Comparison of ENCODE assay signal across 8 cellular contexts in the genomic region with DNA sequence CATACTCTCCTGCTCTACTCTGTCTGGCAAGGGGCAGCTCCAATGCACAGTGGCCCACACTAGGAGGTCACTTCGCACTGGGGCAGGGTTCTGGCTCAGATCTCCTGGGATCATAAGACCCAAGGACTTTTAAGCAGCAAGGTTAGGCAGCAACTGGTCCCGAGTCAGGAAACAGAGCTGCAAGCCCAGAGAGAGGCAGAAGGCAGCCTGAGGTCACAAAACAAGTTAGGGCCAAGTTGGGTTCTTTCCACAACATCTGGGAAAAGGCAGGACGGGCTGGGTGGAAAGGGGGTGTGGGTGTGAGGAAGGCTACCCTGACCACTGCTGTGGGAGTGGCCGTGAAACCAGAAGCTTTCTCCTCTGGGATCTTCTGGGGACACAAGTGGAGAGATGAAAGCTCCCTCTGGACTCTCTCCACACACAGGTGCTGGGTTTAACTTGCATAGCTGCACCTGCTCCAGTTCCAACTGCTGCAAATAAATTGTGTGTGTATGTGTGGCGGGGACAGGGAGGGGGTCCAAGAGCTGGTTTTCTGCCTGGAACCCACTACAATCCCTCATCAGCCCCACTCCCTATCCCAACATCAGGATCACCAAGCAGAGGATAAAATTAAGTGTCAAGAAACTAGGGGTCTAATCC. TPM values are rescaled to one million over a fixed set of nuclear protein-coding genes. Genes with fewer than 3 reads are reported as not detected.
DNase-seq lines count a peak whose midpoint lies in the region; ATAC-seq and TF ChIP-seq lines count a peak whose summit lies in the region.

No MANE protein-coding gene starts in this region.

- H3K9me2 ChIP-seq in Loucy (replicated peaks; ENCODE audit: low read depth, low read length), result no peaks in the 10 kb centered on the region

- H3F3A ChIP-seq in Loucy (ENCODE audit: low read depth), result peaks cover 32% of the 10 kb centered on the region

- peak overlapping the region; percentile 94 for H3K4me2 ChIP-seq in Loucy (ENCODE audit: low read depth, low read length, poor library complexity, severe bottlenecking)

- no peak overlapping the region for H2AFZ ChIP-seq in Loucy (ENCODE audit: low read length)

- H3K36me3 ChIP-seq in CD4-positive, alpha-beta memory T cell (ENCODE audit: insufficient read depth, low read length), result peaks cover 6% of the 10 kb centered on the region
- peaks cover 6% of the 10 kb centered on the region for H3K36me3 ChIP-seq in Loucy (ENCODE audit: insufficient read depth, low read length)
- no peaks in the 10 kb centered on the region for H3K36me3 ChIP-seq in colonic mucosa

- POLR2A ChIA-PET in CD4-positive, alpha-beta memory T cell (lab: Charles Lee; ENCODE audit: partially characterized antibody), result interaction anchor here (0.6 to 34.1 kb wide), 15 partner anchors 7 to 1448 kb away, joined by 3 to 3924 read pairs (median 4); a partner anchor contains a TSS
- POLR2A ChIA-PET in naive thymus-derived CD8-positive, alpha-beta T cell (lab: Charles Lee), result interaction anchor here (0.9 to 27.5 kb wide), 18 partner anchors 3 to 1741 kb away, joined by 3 to 1631 read pairs (median 4); a partner anchor contains a TSS

- intact Hi-C loops in CD4-positive, alpha-beta memory T cell (cut with micrococcal nuclease), result loop anchor here (1.0 to 10.0 kb wide), 4 partner anchors 8 to 1082 kb away; a partner anchor contains a TSS
- intact Hi-C loops in colonic mucosa (cut with DNase I), result no loop called here

- no peaks in the 10 kb centered on the region for H3K27me3 ChIP-seq in CD4-positive, alpha-beta memory T cell (ENCODE audit: insufficient read depth, low read length)
- H3K27me3 ChIP-seq in Loucy (ENCODE audit: insufficient read depth, low read length, poor library complexity, severe bottlenecking) (peaks cover 7% of the 10 kb centered on the region), colonic mucosa (no peaks in the 10 kb centered on the region)

- DNase-seq in CD4-positive, alpha-beta memory T cell, result peak in 1 of 5 donors; percentile 48
- no peak for DNase-seq in colonic mucosa
- peak in 1 of 10 donors; percentile 58 for DNase-seq in naive thymus-derived CD8-positive, alpha-beta T cell
- no peak for DNase-seq in HPDE6-E6E7 (ENCODE audit: extremely low spot score)

- peaks cover 7% of the 10 kb centered on the region for H4K20me1 ChIP-seq in Loucy (ENCODE audit: insufficient read depth, low read length, poor library complexity, severe bottlenecking)

- TF ChIP-seq CTCF in Loucy (conservative IDR thresholded peaks at IDR 0.05; ENCODE audit: low read length) (no peak), colonic mucosa (IDR thresholded peaks at IDR 0.05) (no peak)

- H3K9ac ChIP-seq in Loucy (ENCODE audit: low read depth, low read length, poor library complexity, severe bottlenecking) (peak overlapping the region; percentile 99), colonic mucosa (ENCODE audit: low read depth in 2 of 2, low read length in 2 of 2) (peak overlapping the region; percentile 54 to 65)

- peak overlapping the region; percentile 88 to 99 (median 98) for H3K4me3 Mint-ChIP-seq in CD4-positive, alpha-beta memory T cell
- H3K4me3 Mint-ChIP-seq in naive thymus-derived CD8-positive, alpha-beta T cell, result peak overlapping the region; percentile 82 to 100 (median 96)

- H3K27ac ChIP-seq in CD4-positive, alpha-beta memory T cell (ENCODE audit: low read depth, low read length), result peak overlapping the region; percentile 97
- peak overlapping the region; percentile 88 for H3K27ac ChIP-seq in colonic mucosa

- peaks cover 0 to 5% (median 0%) of the 10 kb centered on the region in 8 donors for H3K9me3 Mint-ChIP-seq in CD4-positive, alpha-beta memory T cell
- H3K9me3 Mint-ChIP-seq in naive thymus-derived CD8-positive, alpha-beta T cell, result peaks cover 0 to 2% (median 0%) of the 10 kb centered on the region in 9 donors

- H3K27ac Mint-ChIP-seq in CD4-positive, alpha-beta memory T cell, result peak overlapping the region; percentile 94 to 99 (median 97)
- peak overlapping the region; percentile 91 to 99 (median 96) for H3K27ac Mint-ChIP-seq in naive thymus-derived CD8-positive, alpha-beta T cell

- H3K27me3 Mint-ChIP-seq in CD4-positive, alpha-beta memory T cell, result no peaks in the 10 kb centered on the region
- H3K27me3 Mint-ChIP-seq in naive thymus-derived CD8-positive, alpha-beta T cell, result no peaks in the 10 kb centered on the region

- peak overlapping the region; percentile 99 for H3K4me3 ChIP-seq in CD4-positive, alpha-beta memory T cell (ENCODE audit: low read length in 2 of 2)
- H3K4me3 ChIP-seq in Loucy (ENCODE audit: low read length, poor library complexity, severe bottlenecking) (peak overlapping the region; percentile 99), colonic mucosa (no peak overlapping the region)

- H3K4me1 Mint-ChIP-seq in CD4-positive, alpha-beta memory T cell, result peaks cover 38 to 94% (median 54%) of the 10 kb centered on the region in 4 donors
- H3K4me1 Mint-ChIP-seq in naive thymus-derived CD8-positive, alpha-beta T cell, result peaks cover 43 to 77% (median 63%) of the 10 kb centered on the region in 4 donors

- peaks cover 8 to 34% of the 10 kb centered on the region in 2 donors for H3K36me3 Mint-ChIP-seq in CD4-positive, alpha-beta memory T cell
- H3K36me3 Mint-ChIP-seq in naive thymus-derived CD8-positive, alpha-beta T cell, result peaks cover under 1 to 21% (median 8%) of the 10 kb centered on the region in 3 donors

- CTCF ChIA-PET in CD4-positive, alpha-beta memory T cell (lab: Charles Lee; ENCODE audit: partially characterized antibody), result interaction anchor here (1.8 to 13.8 kb wide), 5 partner anchors 8 to 81 kb away, joined by 4 to 510 read pairs (median 34); a partner anchor contains a TSS

- peaks cover 77% of the 10 kb centered on the region for H3K4me1 ChIP-seq in CD4-positive, alpha-beta memory T cell (ENCODE audit: insufficient read depth, low read length)
- H3K4me1 ChIP-seq in Loucy (ENCODE audit: insufficient read depth, low read length, poor library complexity, severe bottlenecking), result peaks cover 59% of the 10 kb centered on the region
- H3K4me1 ChIP-seq in colonic mucosa, result no peaks in the 10 kb centered on the region

- H3K79me2 ChIP-seq in Loucy (ENCODE audit: insufficient read depth, low read length), result peaks cover 84% of the 10 kb centered on the region

- H3K9me3 ChIP-seq in CD4-positive, alpha-beta memory T cell (ENCODE audit: control insufficient read depth in 1 of 2, low read length in 2 of 2), result no peaks in the 10 kb centered on the region
- H3K9me3 ChIP-seq in Loucy (ENCODE audit: insufficient read depth, low read depth, low read length) (no peaks in the 10 kb centered on the region), colonic mucosa (no peaks in the 10 kb centered on the region)

- ATAC-seq in naive thymus-derived CD8-positive, alpha-beta T cell, result no peak
- no peak for ATAC-seq in HG03280 (IDR thresholded peaks at IDR 0.05; ENCODE audit: unreplicated experiment)
- no peak for ATAC-seq in GM19395 (IDR thresholded peaks at IDR 0.05; ENCODE audit: unreplicated experiment)
- no peak for ATAC-seq in GM18873 (IDR thresholded peaks at IDR 0.05; ENCODE audit: low FRiP score, unreplicated experiment)

RNA-seq across cellular contexts. Expression of a gene that starts 8.0 kb away (rescaled TPM):
- total RNA-seq in CD4-positive, alpha-beta memory T cell, result 10 to 100 TPM; 15.8 to 19.1 TPM
- under 1 TPM in 1 of 2 donors, not detected in 1; 0.80 TPM for polyA plus RNA-seq in CD4-positive, alpha-beta memory T cell
- 1 to 10 TPM; 3.7 to 5.4 TPM for total RNA-seq in colonic mucosa
- 10 to 100 TPM; 15.2 to 15.4 TPM for total RNA-seq in naive thymus-derived CD8-positive, alpha-beta T cell
- polyA plus RNA-seq in naive thymus-derived CD8-positive, alpha-beta T cell, result 1 to 10 TPM in 2 of 3 donors, under 1 TPM in 1; 0.43 to 1.9 (median 1.5) TPM

RNA-seq across cellular contexts. Expression of a gene that starts 15.4 kb away (rescaled TPM):
- 10 to 100 TPM; 61.4 to 75.2 TPM for total RNA-seq in CD4-positive, alpha-beta memory T cell
- 100 to 1,000 TPM in 1 of 2 donors, 10 to 100 TPM in 1; 94.4 to 120 TPM for polyA plus RNA-seq in CD4-positive, alpha-beta memory T cell
- 10 to 100 TPM; 68.7 to 75.3 TPM for total RNA-seq in colonic mucosa
- 10 to 100 TPM; 58.2 to 65.9 TPM for total RNA-seq in naive thymus-derived CD8-positive, alpha-beta T cell
- 10 to 100 TPM; 63.7 to 97.4 (median 76.1) TPM for polyA plus RNA-seq in naive thymus-derived CD8-positive, alpha-beta T cell

RNA-seq across cellular contexts. Expression of a gene that starts 55.8 kb away (rescaled TPM):
- not detected for total RNA-seq in CD4-positive, alpha-beta memory T cell
- polyA plus RNA-seq in CD4-positive, alpha-beta memory T cell, result not detected
- total RNA-seq in colonic mucosa, result not detected
- total RNA-seq in naive thymus-derived CD8-positive, alpha-beta T cell, result not detected
- not detected for polyA plus RNA-seq in naive thymus-derived CD8-positive, alpha-beta T cell
